Comparison of ENCODE assay signal across 9 cellular contexts in the genomic region with DNA sequence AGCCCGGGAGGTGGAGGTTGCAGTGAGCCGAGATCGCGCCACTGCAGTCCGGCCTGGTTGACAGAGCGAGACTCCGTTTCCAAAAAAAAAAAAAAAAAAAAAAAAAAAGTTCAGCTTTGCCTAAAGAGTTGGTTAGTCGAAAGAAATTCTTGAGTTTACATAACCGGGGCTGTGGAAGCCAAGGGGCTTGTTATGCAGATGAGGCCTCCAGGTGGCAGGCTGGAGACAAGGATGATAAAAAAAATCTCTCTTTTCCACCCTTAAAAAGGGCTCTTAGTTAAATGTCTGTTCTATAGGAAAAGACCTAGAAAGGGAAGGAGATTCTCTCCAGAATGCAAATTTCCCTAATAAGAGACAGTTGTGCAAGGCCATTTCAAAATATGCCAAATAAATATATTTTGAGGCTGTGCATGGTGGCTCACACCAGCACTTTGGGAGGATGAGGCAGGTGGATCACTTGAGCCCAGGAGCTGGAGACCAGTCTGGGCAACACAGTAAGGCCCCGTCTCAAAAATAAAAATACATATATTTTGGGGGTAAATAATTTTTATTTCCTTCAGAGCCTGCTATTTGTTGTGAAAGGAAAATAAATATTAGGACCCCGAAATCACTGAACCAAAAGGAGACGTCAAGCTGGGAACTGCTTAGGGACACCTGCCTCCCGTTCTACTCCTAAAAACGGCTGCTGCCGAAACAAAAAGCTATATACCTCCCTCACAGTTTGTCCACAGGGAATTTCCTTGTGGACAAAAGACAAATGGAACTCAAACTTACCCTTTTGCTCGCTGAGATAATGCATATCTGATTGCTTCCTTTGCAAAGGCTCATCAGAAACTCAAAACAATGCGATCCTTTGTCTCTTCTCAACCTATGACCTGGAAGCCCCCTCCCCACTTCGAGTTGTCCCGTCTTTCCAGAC. TPM values are rescaled to one million over a fixed set of nuclear protein-coding genes. Genes with fewer than 3 reads are reported as not detected.
DNase-seq lines count a peak whose midpoint lies in the region; ATAC-seq and TF ChIP-seq lines count a peak whose summit lies in the region.
"Had no signal": no experiment of that assay in that cellular context is flagged by ENCODE, and none has a peak within 500 bp of the region (broad histone marks: within the 10 kb centered on the region; RNA-seq: fewer than 3 reads in every experiment).

No MANE protein-coding gene starts in this region.

- H3K4me3 ChIP-seq in A673 (ENCODE audit: low read depth, low read length, poor library complexity, severe bottlenecking): no peak overlapping the region
- no peak overlapping the region for H3K4me3 ChIP-seq in GM06990 (replicated peaks; ENCODE audit: low read depth, low read length)
- no peak overlapping the region for H3K4me3 ChIP-seq in parathyroid adenoma (ENCODE audit: low read depth, low read length)

- intact Hi-C loops in A673 (cut with micrococcal nuclease; ENCODE audit: unreplicated experiment): loop anchor here (10.0 kb wide), 1 partner anchor 50 kb away; no protein-coding TSS in a partner anchor

- H3K27me3 ChIP-seq in A673 (replicated peaks; ENCODE audit: insufficient read depth, low read depth, low read length, poor library complexity): no peaks in the 10 kb centered on the region
- H3K27me3 ChIP-seq in GM06990 (replicated peaks; ENCODE audit: control insufficient read depth, insufficient read depth, low read length): no peaks in the 10 kb centered on the region
- no peaks in the 10 kb centered on the region for H3K27me3 ChIP-seq in parathyroid adenoma (ENCODE audit: control insufficient read depth, insufficient read depth, low read length)

- H3K4me2 ChIP-seq in parathyroid adenoma (ENCODE audit: low read length): no peak overlapping the region

- peak overlapping the region; percentile 51 for H3K27ac Mint-ChIP-seq in activated T-cell treated with anti-CD3 and anti-CD28 coated beads, Interleukin-2, amount 50 U/mL, for 72 hours

- H2AFZ ChIP-seq in parathyroid adenoma: no peak overlapping the region

- H3K9me3 Mint-ChIP-seq in activated T-cell treated with anti-CD3 and anti-CD28 coated beads, Interleukin-2, amount 50 U/mL, for 72 hours: no peaks in the 10 kb centered on the region

- H3K36me3 Mint-ChIP-seq in activated T-cell treated with anti-CD3 and anti-CD28 coated beads, Interleukin-2, amount 50 U/mL, for 72 hours (ENCODE audit: insufficient read depth in 2 of 2): peaks cover 10 to 14% of the 10 kb centered on the region in 2 donors

- H3K36me3 ChIP-seq in A673 (ENCODE audit: insufficient read depth, low read length, poor library complexity, severe bottlenecking): no peaks in the 10 kb centered on the region
- no peaks in the 10 kb centered on the region for H3K36me3 ChIP-seq in GM06990 (ENCODE audit: control insufficient read depth, insufficient read depth, low read length)
- H3K36me3 ChIP-seq in parathyroid adenoma (ENCODE audit: control insufficient read depth, insufficient read depth, low read length): no peaks in the 10 kb centered on the region

- H3K9ac ChIP-seq in parathyroid adenoma: no peak overlapping the region

- DNase-seq in A673 (ENCODE audit: low spot score) (peak; percentile 64), GM06990 (ENCODE audit: extremely low read depth, insufficient read length) (no peak), NCI-H2171 (lab: John Stamatoyannopoulos, UW) (peak; percentile 9), glomerular visceral epithelial cell (ENCODE audit: extremely low spot score) (peak; percentile 55)
- peak; percentile 61 to 69 for DNase-seq in activated T-cell treated with anti-CD3 and anti-CD28 coated beads, Interleukin-2, amount 50 U/mL, for 72 hours

- H3K4me1 ChIP-seq in A673 (ENCODE audit: insufficient read depth, low read length, poor library complexity, severe bottlenecking) (peaks cover 16% of the 10 kb centered on the region), parathyroid adenoma (peaks cover 9% of the 10 kb centered on the region)

- ATAC-seq in activated T-cell treated with anti-CD3 and anti-CD28 coated beads, Interleukin-2, amount 50 U/mL, for 72 hours (replicated peaks in 1 of 2): peak in 1 of 2 donors; percentile 15
- ATAC-seq in GM21528 (IDR thresholded peaks at IDR 0.05; ENCODE audit: low FRiP score, unreplicated experiment): no peak
- ATAC-seq in GM18520 (IDR thresholded peaks at IDR 0.05; ENCODE audit: unreplicated experiment): no peak

- no peaks in the 10 kb centered on the region for H3K9me3 ChIP-seq in A673 (ENCODE audit: low read depth, low read length, poor library complexity, severe bottlenecking)
- no peaks in the 10 kb centered on the region for H3K9me3 ChIP-seq in parathyroid adenoma (ENCODE audit: control insufficient read depth, low read length)

- CTCF ChIA-PET in A673 (lab: Charles Lee): interaction anchor here (0.6 to 1.5 kb wide), 3 partner anchors 54 to 63 kb away, joined by 3 to 8 read pairs (median 3); no protein-coding TSS in a partner anchor

- no peaks in the 10 kb centered on the region for H3K79me2 ChIP-seq in parathyroid adenoma

- no peak overlapping the region for H3K4me3 Mint-ChIP-seq in activated T-cell treated with anti-CD3 and anti-CD28 coated beads, Interleukin-2, amount 50 U/mL, for 72 hours

- H3K4me1 Mint-ChIP-seq in activated T-cell treated with anti-CD3 and anti-CD28 coated beads, Interleukin-2, amount 50 U/mL, for 72 hours (ENCODE audit: low read depth): peaks cover 70% of the 10 kb centered on the region

- peak; percentile 73 for TF ChIP-seq CTCF in A673 (conservative IDR thresholded peaks at IDR 0.05; ENCODE audit: low read depth, low read length)
- peak; percentile 54 for TF ChIP-seq CTCF in GM06990 (IDR thresholded peaks at IDR 0.05; ENCODE audit: insufficient read depth, low read length, poor library complexity, severe bottlenecking)
- peak; percentile 58 for TF ChIP-seq CTCF in parathyroid adenoma (IDR thresholded peaks at IDR 0.05)

- no peak overlapping the region for H3K27ac ChIP-seq in A673 (ENCODE audit: low read depth, low read length, poor library complexity, severe bottlenecking)
- H3K27ac ChIP-seq in parathyroid adenoma: no peak overlapping the region

- POLR2A ChIA-PET in A673 (lab: Charles Lee; ENCODE audit: low non-redundant PET): no interaction called here

- no TSS peak for BruUV-seq in A673 (replicated peaks; lab: Mats Ljungman, UMichigan)

- H3K27me3 Mint-ChIP-seq in activated T-cell treated with anti-CD3 and anti-CD28 coated beads, Interleukin-2, amount 50 U/mL, for 72 hours (ENCODE audit: low read depth): peaks cover 13% of the 10 kb centered on the region

RNA-seq across cellular contexts. Expression of gene IFITM2, which starts 2.4 kb away (rescaled TPM):
- total RNA-seq in A673 (2021): 23.3 and 25.5 TPM in 2 replicates
- total RNA-seq in activated T-cell treated with anti-CD3 and anti-CD28 coated beads, Interleukin-2, amount 50 U/mL, for 72 hours: 100 to 1,000 TPM; 542 to 639 TPM

RNA-seq across cellular contexts. Expression of gene IFITM5, which starts 5.8 kb away (rescaled TPM):
- not detected in 2 replicates for total RNA-seq in A673 (2021)
- total RNA-seq in activated T-cell treated with anti-CD3 and anti-CD28 coated beads, Interleukin-2, amount 50 U/mL, for 72 hours: not detected
- total RNA-seq: mononuclear cell had no signal

RNA-seq across cellular contexts. Expression of gene IFITM1, which starts 8.7 kb away (rescaled TPM):
- 24.4 and 34.1 TPM in 2 replicates for total RNA-seq in A673 (2021)
- total RNA-seq in activated T-cell treated with anti-CD3 and anti-CD28 coated beads, Interleukin-2, amount 50 U/mL, for 72 hours: 100 to 1,000 TPM; 306 to 384 TPM

RNA-seq across cellular contexts. Expression of gene IFITM3, which starts 15.5 kb away (rescaled TPM):
- 87.6 and 99.8 TPM in 2 replicates for total RNA-seq in A673 (2021)
- 10 to 100 TPM; 24.4 to 75.8 TPM for total RNA-seq in activated T-cell treated with anti-CD3 and anti-CD28 coated beads, Interleukin-2, amount 50 U/mL, for 72 hours

RNA-seq across cellular contexts. Expression of gene PGGHG, which starts 16.2 kb away (rescaled TPM):
- 5.4 and 8.6 TPM in 2 replicates for total RNA-seq in A673 (2021)
- 100 to 1,000 TPM; 161 to 273 TPM for total RNA-seq in activated T-cell treated with anti-CD3 and anti-CD28 coated beads, Interleukin-2, amount 50 U/mL, for 72 hours

Comparison
In these comparisons a context has a peak if more than half of its experiments do, and no peak if none do; other contexts are left out.
1. RNA of gene IFITM2, which starts 2.4 kb away (total RNA-seq): 542 to 639 TPM in activated T-cell treated with anti-CD3 and anti-CD28 coated beads, Interleukin-2, amount 50 U/mL, for 72 hours; 23.3 to 25.5 TPM in A673; every median in the first group is over 10 times any median in the second.
2. Peak in every context shown above with its lines, with median percentiles within 50 percentile points of each other: CTCF ChIP-seq.